Comparison of ENCODE assay signal across 8 cellular contexts in the genomic region with DNA sequence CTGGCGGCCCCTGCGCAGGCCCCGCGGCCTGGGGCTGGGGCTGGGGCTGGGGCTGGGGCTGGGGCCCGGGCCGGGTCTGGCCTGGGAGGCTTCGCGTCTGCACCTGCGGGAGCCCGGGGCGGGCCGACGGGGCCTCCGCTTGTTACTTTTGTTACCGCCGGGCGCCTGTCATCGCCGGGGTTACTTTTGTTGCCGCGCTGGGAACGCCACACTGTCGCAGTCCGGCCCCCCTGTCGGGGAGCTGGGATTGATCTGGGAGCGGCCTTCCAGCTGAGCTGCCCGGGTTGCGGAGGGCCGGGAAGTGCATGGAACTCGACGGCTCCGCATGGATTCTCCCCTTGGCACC. TPM values are rescaled to one million over a fixed set of nuclear protein-coding genes. Genes with fewer than 3 reads are reported as not detected.
DNase-seq lines count a peak whose midpoint lies in the region; ATAC-seq and TF ChIP-seq lines count a peak whose summit lies in the region.

No MANE protein-coding gene starts in this region.

- intact Hi-C loops in left ventricle myocardium inferior (cut with micrococcal nuclease): no loop called here

- H3K27ac ChIP-seq in left ventricle myocardium inferior (replicated peaks): peak overlapping the region; percentile 91

- H3K9me3 ChIP-seq in left ventricle myocardium inferior (replicated peaks): no peaks in the 10 kb centered on the region

- TF ChIP-seq CTCF in WI38 (IDR thresholded peaks at IDR 0.05; ENCODE audit: low read depth, low read length) (no peak), left ventricle myocardium inferior (IDR thresholded peaks at IDR 0.05; ENCODE audit: borderline replicate concordance) (no peak)

- peaks cover 34% of the 10 kb centered on the region for H3K36me3 ChIP-seq in left ventricle myocardium inferior

- ATAC-seq in GM19455 (IDR thresholded peaks at IDR 0.05; ENCODE audit: unreplicated experiment): peak; percentile 20
- ATAC-seq in activated CD4-positive, CD25-positive, alpha-beta regulatory T cell treated with anti-CD3 and anti-CD28 coated beads, Interleukin-2, amount 50 U/mL, for 24 hours: no peak
- ATAC-seq in GM18873 (IDR thresholded peaks at IDR 0.05; ENCODE audit: low FRiP score, unreplicated experiment): no peak
- ATAC-seq in GM18870 (IDR thresholded peaks at IDR 0.05; ENCODE audit: unreplicated experiment): no peak

- in situ Hi-C loops in ACHN (cut with HindIII; ENCODE audit: low pct_ligation_motif_present, low pct_unique_long_range_greater_than_20kb, low sequenced_read_pairs): no loop called here

- DNase-seq in ACHN: peak; percentile 36
- DNase-seq in left ventricle myocardium inferior: no peak
- DNase-seq in skeletal muscle cell (ENCODE audit: low read depth): no peak

- peak overlapping the region; percentile 78 for H3K4me3 ChIP-seq in WI38 (ENCODE audit: low read depth, low read length)
- peak overlapping the region; percentile 99 for H3K4me3 ChIP-seq in left ventricle myocardium inferior
- peak overlapping the region; percentile 76 for H3K4me3 ChIP-seq in skeletal muscle cell (ENCODE audit: low read depth, low read length)

- H3K4me1 ChIP-seq in left ventricle myocardium inferior: peaks cover 76% of the 10 kb centered on the region

- H3K27me3 ChIP-seq in left ventricle myocardium inferior (ENCODE audit: low read depth): no peaks in the 10 kb centered on the region

RNA-seq across cellular contexts. Expression of gene OGFR, which starts 0.7 kb away (rescaled TPM):
- 19.2 TPM for total RNA-seq in left ventricle myocardium inferior

RNA-seq across cellular contexts. Expression of gene MRGBP, which starts 9.1 kb away (rescaled TPM):
- 9.8 TPM for total RNA-seq in left ventricle myocardium inferior

RNA-seq across cellular contexts. Expression of gene COL9A3, which starts 11.5 kb away (rescaled TPM):
- total RNA-seq in left ventricle myocardium inferior: 2.1 TPM

RNA-seq across cellular contexts. Expression of gene TCFL5, which starts 56.3 kb away (rescaled TPM):
- 6.6 TPM for total RNA-seq in left ventricle myocardium inferior
